In genomic region chr14:99602788-99603415, GRCh38 we compare ENCODE assay signal across 8 cellular contexts. TPM values are rescaled to one million over a fixed set of nuclear protein-coding genes. Genes with fewer than 3 reads are reported as not detected.
A peak's percentile ranks its signal among the peaks of the same experiment; 100 is the strongest.
DNase-seq lines count a peak whose midpoint lies in the region; ATAC-seq and TF ChIP-seq lines count a peak whose summit lies in the region.

No MANE protein-coding gene starts in this region.

- H3K27me3 ChIP-seq in AG04450 (ENCODE audit: control insufficient read depth, insufficient read depth, low read length) = no peaks in the 10 kb centered on the region
- peaks cover 35% of the 10 kb centered on the region for H3K27me3 ChIP-seq in HUES6 (ENCODE audit: control insufficient read depth, insufficient read depth, low read length)
- no peaks in the 10 kb centered on the region for H3K27me3 ChIP-seq in naive thymus-derived CD4-positive, alpha-beta T cell (ENCODE audit: control insufficient read depth in 2 of 2, insufficient read depth in 2 of 2, low read length in 2 of 2)

- no peaks in the 10 kb centered on the region for H3K9me3 Mint-ChIP-seq in naive thymus-derived CD4-positive, alpha-beta T cell

- H3K36me3 Mint-ChIP-seq in naive thymus-derived CD4-positive, alpha-beta T cell = no peaks in the 10 kb centered on the region

- DNase-seq in AG04450 (ENCODE audit: low read depth, low spot score) (no peak), coronary artery (ENCODE audit: low spot score) (no peak), OCI-M2 (lab: John Stamatoyannopoulos, UW; ENCODE audit: unreplicated experiment) (no peak), GM19238 (ENCODE audit: insufficient read length, low spot score) (no peak), GOT3 (lab: John Stamatoyannopoulos, UW) (no peak), ACHN (no peak)
- peak in 1 of 9 donors; percentile 2 for DNase-seq in naive thymus-derived CD4-positive, alpha-beta T cell

- H3K9me3 ChIP-seq in AG04450 (ENCODE audit: control insufficient read depth, insufficient read depth, low read length) (no peaks in the 10 kb centered on the region; the same call in 1 of the 2 replicates), HUES6 (ENCODE audit: control insufficient read depth, insufficient read depth, low read depth, low read length) (no peaks in the 10 kb centered on the region)
- H3K9me3 ChIP-seq in naive thymus-derived CD4-positive, alpha-beta T cell (ENCODE audit: control insufficient read depth in 2 of 3, low read length in 3 of 3) = no peaks in the 10 kb centered on the region

- H3K9ac ChIP-seq in HUES6 (ENCODE audit: low read length) = peak overlapping the region; percentile 51

- H3K4me3 Mint-ChIP-seq in naive thymus-derived CD4-positive, alpha-beta T cell = peak overlapping the region; percentile 67 to 82 (median 77)

- no peaks in the 10 kb centered on the region for H3K36me3 ChIP-seq in HUES6 (ENCODE audit: control insufficient read depth, insufficient read depth, low read length)
- peaks cover 0 to 7% (median 0%) of the 10 kb centered on the region in 3 experiments for H3K36me3 ChIP-seq in naive thymus-derived CD4-positive, alpha-beta T cell (ENCODE audit: control insufficient read depth in 2 of 3, insufficient read depth in 3 of 3, low read length in 3 of 3)

- ATAC-seq in naive thymus-derived CD4-positive, alpha-beta T cell = no peak

- in situ Hi-C loops in ACHN (cut with HindIII; ENCODE audit: low pct_ligation_motif_present, low pct_unique_long_range_greater_than_20kb, low sequenced_read_pairs) = no loop called here

- POLR2A ChIA-PET in AG04450 (lab: Yijun Ruan, JAX) = interaction anchor here (1.1 to 1.7 kb wide), 3 partner anchors 9 to 81 kb away, joined by 3 to 7 read pairs (median 5); partner anchors contain the start of gene CYP46A1
- POLR2A ChIA-PET in naive thymus-derived CD4-positive, alpha-beta T cell (lab: Charles Lee) = interaction anchor here (1.3 to 5.4 kb wide), 3 partner anchors 8 to 122 kb away, joined by 6 to 38 read pairs (median 11); partner anchors contain the start of genes CCNK and SETD3

- H3K27ac ChIP-seq in AG04450 (ENCODE audit: low read depth, low read length) (no peak overlapping the region), HUES6 (ENCODE audit: low read depth, low read length) (no peak overlapping the region), coronary artery (no peak overlapping the region)
- H3K27ac ChIP-seq in naive thymus-derived CD4-positive, alpha-beta T cell (ENCODE audit: low read depth, low read length) = no peak overlapping the region

- no peak for TF ChIP-seq CTCF in AG04450 (IDR thresholded peaks at IDR 0.05; ENCODE audit: low read depth, low read length)
- no peak for TF ChIP-seq CTCF in coronary artery (IDR thresholded peaks at IDR 0.05)

- H3K4me3 ChIP-seq in AG04450 (ENCODE audit: low read depth, low read length) (peak overlapping the region; percentile 63), HUES6 (ENCODE audit: low read depth, low read length) (peak overlapping the region; percentile 73), coronary artery (peak overlapping the region; percentile 91)
- H3K4me3 ChIP-seq in naive thymus-derived CD4-positive, alpha-beta T cell (ENCODE audit: low read length) = no peak overlapping the region

- CTCF ChIA-PET in AG04450 (lab: Charles Lee) = interaction anchor here (0.8 to 1.2 kb wide), 2 partner anchors 25 to 81 kb away, joined by 3 to 4 read pairs; partner anchors contain the start of gene CYP46A1
- CTCF ChIA-PET in naive thymus-derived CD4-positive, alpha-beta T cell (lab: Charles Lee) = interaction anchor here (1.0 kb wide), 1 partner anchor 122 kb away, joined by 4 read pairs; the partner anchor contains the start of gene SETD3

- peaks cover 9 to 41% (median 38%) of the 10 kb centered on the region in 7 donors for H3K4me1 Mint-ChIP-seq in naive thymus-derived CD4-positive, alpha-beta T cell

- H3K27ac Mint-ChIP-seq in naive thymus-derived CD4-positive, alpha-beta T cell = peak overlapping the region in 2 of 9 donors; percentile 39 to 83

- intact Hi-C loops in naive thymus-derived CD4-positive, alpha-beta T cell (cut with micrococcal nuclease) = loop anchor here in 1 of 2 donors (10.0 kb wide), 3 partner anchors 462 to 942 kb away; partner anchors contain the start of gene EVL

- H3K27me3 Mint-ChIP-seq in naive thymus-derived CD4-positive, alpha-beta T cell = peaks cover 0 to 13% (median 0%) of the 10 kb centered on the region in 5 donors

- peaks cover 42% of the 10 kb centered on the region for H3K4me1 ChIP-seq in HUES6 (ENCODE audit: control insufficient read depth, insufficient read depth, low read length)
- H3K4me1 ChIP-seq in naive thymus-derived CD4-positive, alpha-beta T cell (ENCODE audit: control insufficient read depth in 2 of 2, insufficient read depth in 2 of 2, low read length in 2 of 2) = peaks cover 16 to 19% of the 10 kb centered on the region in 2 donors

RNA-seq across cellular contexts. Expression of gene CCDC85C, which starts 1.1 kb away (rescaled TPM):
- 7.2 and 8.5 TPM in 2 replicates for polyA plus RNA-seq in AG04450 (2011; rRNA removed)
- polyA minus RNA-seq in AG04450 (2011; rRNA and poly(A)+ RNA removed) = 11.3 and 13.8 TPM in 2 replicates
- 1 to 10 TPM; 7.6 to 9.9 (median 9.0) TPM for total RNA-seq in naive thymus-derived CD4-positive, alpha-beta T cell
- 1 to 10 TPM in 1 of 2 donors, under 1 TPM in 1; 0.76 to 1.5 TPM for polyA plus RNA-seq in naive thymus-derived CD4-positive, alpha-beta T cell

RNA-seq across cellular contexts. Expression of gene HHIPL1, which starts 42.0 kb away (rescaled TPM):
- 1.1 and 1.2 TPM in 2 replicates for polyA plus RNA-seq in AG04450 (2011; rRNA removed)
- polyA minus RNA-seq in AG04450 (2011; rRNA and poly(A)+ RNA removed) = 1.3 and 1.7 TPM in 2 replicates
- under 1 TPM in 2 of 5 experiments, not detected in 3; 0.40 to 0.41 TPM for total RNA-seq in naive thymus-derived CD4-positive, alpha-beta T cell
- not detected for polyA plus RNA-seq in naive thymus-derived CD4-positive, alpha-beta T cell
